In genomic region chr12:51915003-51915625, GRCh38 we compare ENCODE assay signal across 26 cellular contexts. TPM values are rescaled to one million over a fixed set of nuclear protein-coding genes. Genes with fewer than 3 reads are reported as not detected.
"Had no signal": no experiment of that assay in that cellular context is flagged by ENCODE, and none has a peak within 500 bp of the region (broad histone marks: within the 10 kb centered on the region; RNA-seq: fewer than 3 reads in every experiment).

No MANE protein-coding gene starts in this region.

- ATAC-seq: effector memory CD8-positive, alpha-beta T cell; gastrocnemius medialis; heart right ventricle; left lobe of liver; naive thymus-derived CD8-positive, alpha-beta T cell; T-helper 17 cell had no signal

- H3K4me3 ChIP-seq: gastrocnemius medialis, heart right ventricle, skin epidermis, tibial artery had no signal

- H3K79me2 ChIP-seq: parathyroid adenoma had no signal

- H3K36me3 ChIP-seq: gastrocnemius medialis, neutrophil had no signal

- H3K27me3 ChIP-seq: gastrocnemius medialis, heart right ventricle had no signal

- H3K27ac ChIP-seq: gastrocnemius medialis, heart right ventricle, neutrophil, parathyroid adenoma, skin epidermis, tibial artery had no signal

- H3K9me3 ChIP-seq: gastrocnemius medialis, heart right ventricle, neutrophil, tibial artery had no signal

- DNase-seq: activated B cell treated with CpG ODN at 0.5 μM for 24 hours; activated CD4-positive, alpha-beta T cell treated with anti-CD3 and anti-CD28 coated beads for 48 hours; activated CD8-positive, alpha-beta memory T cell treated with anti-CD3 and anti-CD28 coated beads, Interleukin-2, amount 50 U/mL, for 48 hours; activated naive CD4-positive, alpha-beta T cell; activated naive CD8-positive, alpha-beta T cell treated with anti-CD3 and anti-CD28 coated beads, Interleukin-2, amount 10 ng/mL, durations not matched to agents 7 days and 5 days; anterior cingulate cortex; cerebellar nuclear complex; dermis blood vessel endothelial cell; effector memory CD8-positive, alpha-beta T cell; erythroblast; gastrocnemius medialis; heart right ventricle; mesenchymal stem cell; naive thymus-derived CD8-positive, alpha-beta T cell; stimulated activated CD4-positive, alpha-beta T cell treated with anti-CD3 and anti-CD28 coated beads, Interleukin-15, amount 100 ng/mL, for 24 hours; stimulated activated CD4-positive, alpha-beta T cell treated with anti-CD3 and anti-CD28 coated beads, Interleukin-4, amount 100 ng/mL, for 1 hour; stimulated activated naive CD4-positive, alpha-beta T cell; T-helper 17 cell; tibial artery had no signal

- H2AFZ ChIP-seq: parathyroid adenoma had no signal

RNA-seq across cellular contexts. Expression of gene ACVRL1, which starts 7.8 kb away (rescaled TPM):
- total RNA-seq: activated B cell treated with CpG ODN at 0.5 μM for 24 hours; activated naive CD8-positive, alpha-beta T cell treated with anti-CD3 and anti-CD28 coated beads, Interleukin-2, amount 10 ng/mL, durations not matched to agents 7 days and 5 days; naive thymus-derived CD8-positive, alpha-beta T cell; T-helper 17 cell had no signal

RNA-seq across cellular contexts. Expression of gene ANKRD33, which starts 27.2 kb away (rescaled TPM):
- total RNA-seq: activated B cell treated with CpG ODN at 0.5 μM for 24 hours; activated naive CD8-positive, alpha-beta T cell treated with anti-CD3 and anti-CD28 coated beads, Interleukin-2, amount 10 ng/mL, durations not matched to agents 7 days and 5 days; dermis blood vessel endothelial cell; gastrocnemius medialis; heart right ventricle; left lobe of liver; mucosa of gallbladder; naive thymus-derived CD8-positive, alpha-beta T cell; renal cortical epithelial cell; subcutaneous adipose tissue; T-helper 17 cell had no signal
